In the genomic region with DNA sequence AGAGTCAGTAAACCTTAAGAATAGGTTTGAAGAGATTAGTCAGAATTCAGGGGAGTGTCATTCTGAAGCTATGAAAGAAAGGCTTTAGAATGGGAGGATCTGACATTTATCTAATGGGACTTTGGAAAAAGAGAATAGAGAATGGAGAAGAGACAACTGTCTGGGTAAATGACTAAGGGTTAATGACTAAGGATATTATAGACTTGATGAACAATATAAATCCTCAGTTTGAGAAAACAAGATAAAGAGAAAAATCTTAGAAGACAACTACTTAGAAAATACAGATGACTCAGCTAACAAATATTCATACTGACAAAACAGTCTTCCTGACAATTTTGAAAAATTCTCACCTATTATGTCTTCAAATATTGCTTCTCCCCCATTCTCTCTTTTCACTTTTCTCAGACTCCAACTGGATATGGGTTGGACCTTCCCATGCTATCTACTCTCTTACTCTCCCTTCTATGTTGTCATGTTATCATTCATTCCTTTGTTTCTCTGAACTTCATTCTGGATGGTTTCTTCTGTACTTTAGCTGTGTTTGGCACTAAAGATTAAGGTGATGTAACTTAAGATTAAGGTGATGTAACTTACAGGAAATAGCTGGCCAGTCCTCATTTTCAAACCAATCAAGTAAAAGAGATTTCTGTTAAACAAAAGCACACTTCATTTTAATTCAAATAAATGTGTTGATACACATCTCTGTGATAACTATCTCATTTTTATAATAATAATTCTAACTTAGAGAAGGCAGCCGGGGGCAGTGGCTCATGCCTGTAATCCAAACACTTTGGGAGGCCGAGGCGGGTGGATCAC, we compare ENCODE assay signal across 8 cellular contexts. TPM values are rescaled to one million over a fixed set of nuclear protein-coding genes. Genes with fewer than 3 reads are reported as not detected.
DNase-seq lines count a peak whose midpoint lies in the region; ATAC-seq and TF ChIP-seq lines count a peak whose summit lies in the region.

No MANE protein-coding gene starts in this region.

- ATAC-seq in HG03432 (IDR thresholded peaks at IDR 0.05; ENCODE audit: unreplicated experiment) (no peak), HG03139 (IDR thresholded peaks at IDR 0.05; ENCODE audit: unreplicated experiment) (no peak)

- no peak overlapping the region for H3K4me3 ChIP-seq in foreskin fibroblast (ENCODE audit: low read depth in 1 of 2, low read length in 2 of 2)

- TF ChIP-seq CTCF in VCaP (conservative IDR thresholded peaks at IDR 0.05) (no peak), foreskin fibroblast (IDR thresholded peaks at IDR 0.05; ENCODE audit: low read depth, low read length) (no peak), glutamatergic neuron (IDR thresholded peaks at IDR 0.05; ENCODE audit: partially characterized antibody, unreplicated experiment) (no peak)

- no peak overlapping the region for H3K4me3 Mint-ChIP-seq in glutamatergic neuron (ENCODE audit: unreplicated experiment)

- H3K27ac Mint-ChIP-seq in glutamatergic neuron (ENCODE audit: unreplicated experiment) = no peak overlapping the region

- H3K9me3 Mint-ChIP-seq in glutamatergic neuron (ENCODE audit: unreplicated experiment) = no peaks in the 10 kb centered on the region

- DNase-seq in AG20443 (ENCODE audit: low spot score) = peak; percentile 33
- DNase-seq in HS-5 (ENCODE audit: low read depth) = peak; percentile 56
- peak; percentile 21 to 64 for DNase-seq in foreskin fibroblast
- no peak for DNase-seq in NCI-H524 (lab: John Stamatoyannopoulos, UW)
- DNase-seq in glutamatergic neuron = no peak

- peaks cover 10% of the 10 kb centered on the region for H3K4me1 Mint-ChIP-seq in glutamatergic neuron (ENCODE audit: low read depth, unreplicated experiment)

- peak overlapping the region; percentile 59 for H3K27ac ChIP-seq in VCaP

- H3K36me3 Mint-ChIP-seq in glutamatergic neuron (ENCODE audit: unreplicated experiment) = no peaks in the 10 kb centered on the region

- no peaks in the 10 kb centered on the region for H3K27me3 Mint-ChIP-seq in glutamatergic neuron (ENCODE audit: unreplicated experiment)

RNA-seq across cellular contexts. Expression of a gene that starts 20.3 kb away (rescaled TPM):
- 39.5 TPM for total RNA-seq in glutamatergic neuron (ENCODE audit: unreplicated experiment)

Comparison
In these comparisons a context has a peak if more than half of its experiments do, and no peak if none do; other contexts are left out.
1. DNase-seq: peak in AG20443 (single experiment), HS-5 (single experiment) and foreskin fibroblast (2 of 2); none in NCI-H524 (0 of 2) and glutamatergic neuron (single experiment).